In genomic region chr3:119508172-119508845, GRCh38 we compare ENCODE assay signal across 13 cellular contexts. TPM values are rescaled to one million over a fixed set of nuclear protein-coding genes. Genes with fewer than 3 reads are reported as not detected.
DNase-seq lines count a peak whose midpoint lies in the region; ATAC-seq, FAIRE-seq and TF ChIP-seq lines count a peak whose summit lies in the region.
"Had no signal": no experiment of that assay in that cellular context is flagged by ENCODE, and none has a peak within 500 bp of the region (broad histone marks: within the 10 kb centered on the region; RNA-seq: fewer than 3 reads in every experiment).

No MANE protein-coding gene starts in this region.

- H3K4me3 ChIP-seq in HepG2 (replicated peaks in 1 of 3; ENCODE audit: insufficient read depth in 1 of 3, low read depth in 2 of 3, low read length in 3 of 3): no peak overlapping the region
- no peak overlapping the region for H3K4me3 ChIP-seq in right cardiac atrium (ENCODE audit: low read length)

- H3K27me3 ChIP-seq in HepG2 (ENCODE audit: control insufficient read depth in 1 of 2, insufficient read depth in 2 of 2, low read length in 2 of 2) (no peaks in the 10 kb centered on the region), right cardiac atrium (ENCODE audit: control insufficient read depth, insufficient read depth) (no peaks in the 10 kb centered on the region)

- H3K4me1 ChIP-seq in HepG2 (ENCODE audit: insufficient read depth, low read length): peaks cover 10% of the 10 kb centered on the region
- H3K4me1 ChIP-seq in right cardiac atrium (ENCODE audit: control insufficient read depth, insufficient read depth, low read length): peaks cover 3% of the 10 kb centered on the region

- H3K27ac Mint-ChIP-seq in activated naive CD4-positive, alpha-beta T cell treated with anti-CD3 and anti-CD28 coated beads, Interleukin-2, amount 50 U/mL, for 72 hours: peak overlapping the region; percentile 52 to 92
- H3K27ac Mint-ChIP-seq: mesothelial cell of epicardium had no signal

- no peak for TF ChIP-seq EP300 in HepG2 (IDR thresholded peaks at IDR 0.05; ENCODE audit: low read depth in 2 of 2, low read length in 2 of 2)
- TF ChIP-seq EP300 in HepG2 (CRISPR knock-in tag; IDR thresholded peaks at IDR 0.05; ENCODE audit: borderline replicate concordance): no peak

- POLR2A ChIA-PET in HepG2 (lab: Yijun Ruan, JAX): interaction anchor here (1.6 kb wide), 1 partner anchor 10 kb away, joined by 4 read pairs; the partner anchor contains the start of gene TIMMDC1

- TF ChIP-seq CTCF in GM10266 (IDR thresholded peaks at IDR 0.05; ENCODE audit: control insufficient read depth, insufficient read depth, low read depth, missing control alignments): no peak
- no peak for TF ChIP-seq CTCF in HepG2 (CRISPR knock-in tag; IDR thresholded peaks at IDR 0.05)

- WGBS in HepG2 (ENCODE audit: low lambda C conversion rate): 89% methylated on average over 1 of the region's 1 CpG
- 68% methylated on average over 1 of the region's 1 CpG for WGBS in right cardiac atrium

- BruUV-seq in HepG2 (replicated peaks; lab: Mats Ljungman, UMichigan): no TSS peak

- H3K79me2 ChIP-seq in HepG2 (ENCODE audit: insufficient read depth, low read length): no peaks in the 10 kb centered on the region

- ATAC-seq in GM19351 (IDR thresholded peaks at IDR 0.05; ENCODE audit: unreplicated experiment) (peak; percentile 65), HG03378 (IDR thresholded peaks at IDR 0.05; ENCODE audit: unreplicated experiment) (peak; percentile 78), HepG2 (no peak), right cardiac atrium (no peak)
- peak; percentile 79 to 87 for ATAC-seq in activated naive CD4-positive, alpha-beta T cell treated with anti-CD3 and anti-CD28 coated beads, Interleukin-2, amount 50 U/mL, for 72 hours

- no peak for TF ChIP-seq POLR2A in HepG2 (IDR thresholded peaks at IDR 0.05; ENCODE audit: insufficient read depth in 1 of 2, low read depth in 2 of 2, low read length in 2 of 2)

- peak; percentile 11 for DNase-seq in GM10266 (ENCODE audit: extremely low spot score)
- no peak for DNase-seq in activated naive CD4-positive, alpha-beta T cell treated with anti-CD3 and anti-CD28 coated beads, Interleukin-2, amount 50 U/mL, for 72 hours (ENCODE audit: low spot score in 2 of 2)
- no peak for DNase-seq in COLO668 (lab: John Stamatoyannopoulos, UW; ENCODE audit: unreplicated experiment)
- no peak for DNase-seq in HepG2 (ENCODE audit: low spot score)
- no peak for DNase-seq in right cardiac atrium
- no peak for DNase-seq in NCI-H1436 treated with DMSO at 0.1 percent for 48 hours (lab: John Stamatoyannopoulos, UW)
- DNase-seq: dermis blood vessel endothelial cell, head of caudate nucleus, NCI-H2107, SK-N-SH had no signal

- in situ Hi-C loops in HepG2 (cut with HindIII; ENCODE audit: extremely low pct_ligation_motif_present, low pct_unique_long_range_greater_than_20kb): no loop called here

- H3K9me3 Mint-ChIP-seq in activated naive CD4-positive, alpha-beta T cell treated with anti-CD3 and anti-CD28 coated beads, Interleukin-2, amount 50 U/mL, for 72 hours: no peaks in the 10 kb centered on the region
- H3K9me3 Mint-ChIP-seq: mesothelial cell of epicardium had no signal

- H3K9ac ChIP-seq in HepG2 (ENCODE audit: insufficient read depth, low read depth, low read length): no peak overlapping the region
- H3K9ac ChIP-seq: SK-N-SH had no signal

- H3K27ac ChIP-seq in HepG2 (ENCODE audit: extremely low read length, insufficient read depth, low read length) (no peak overlapping the region), right cardiac atrium (ENCODE audit: low read length) (no peak overlapping the region)

- peaks cover 19 to 42% of the 10 kb centered on the region in 2 donors for H3K36me3 Mint-ChIP-seq in activated naive CD4-positive, alpha-beta T cell treated with anti-CD3 and anti-CD28 coated beads, Interleukin-2, amount 50 U/mL, for 72 hours

- CTCF ChIA-PET in HepG2 (lab: Yijun Ruan, JAX; ENCODE audit: low intra/inter-chr PET ratio, low total read pairs): no interaction called here

- no peak overlapping the region for H3K4me2 ChIP-seq in HepG2 (ENCODE audit: low read depth, low read length)
- H3K4me2 ChIP-seq: SK-N-SH had no signal

- H3K9me3 ChIP-seq in HepG2 (ENCODE audit: low read length) (no peaks in the 10 kb centered on the region), right cardiac atrium (ENCODE audit: control insufficient read depth, low read length) (no peaks in the 10 kb centered on the region)
- H3K9me3 ChIP-seq: SK-N-SH had no signal

- H4K20me1 ChIP-seq in HepG2 (ENCODE audit: insufficient read depth, low read length): no peaks in the 10 kb centered on the region

- H2AFZ ChIP-seq in HepG2 (ENCODE audit: low read length): no peak overlapping the region

- H3K36me3 ChIP-seq in HepG2 (replicated peaks in 1 of 2; ENCODE audit: control insufficient read depth in 1 of 2, insufficient read depth in 2 of 2, low read length in 2 of 2): peaks cover 2 to 36% of the 10 kb centered on the region in 2 experiments; a peak in 3 of 5 replicates

- no peak for TF ChIP-seq RAD21 in HepG2 (CRISPR knock-in tag; IDR thresholded peaks at IDR 0.05)

- no peak for FAIRE-seq in HepG2 (lab: Jason Lieb, UNC)

- intact Hi-C loops in HepG2 (cut with micrococcal nuclease; ENCODE audit: unreplicated experiment): no loop called here
- intact Hi-C loops in right cardiac atrium (cut with DNase I): no loop called here

RNA-seq across cellular contexts. Expression of gene TIMMDC1, which starts 10.0 kb away (rescaled TPM):
- 10 to 100 TPM; 54.9 to 79.2 TPM for total RNA-seq in activated naive CD4-positive, alpha-beta T cell treated with anti-CD3 and anti-CD28 coated beads, Interleukin-2, amount 50 U/mL, for 72 hours
- total RNA-seq in HepG2 (2016; rRNA removed; fragmentation: Illumina TruSeq; extraction: Trizol): 77.8 and 78.2 TPM in 2 replicates
- total RNA-seq in HepG2 (2016; cell fraction: cytosol; rRNA removed; fragmentation: Illumina TruSeq; extraction: Trizol; ENCODE audit: low read depth): 22.6 and 30.9 TPM in 2 replicates
- 79.0 and 81.0 TPM in 2 replicates for total RNA-seq in HepG2 (2016; cell fraction: insoluble cytoplasmic fraction; rRNA removed; fragmentation: Illumina TruSeq; extraction: Trizol)
- 54.0 and 62.0 TPM in 2 replicates for total RNA-seq in HepG2 (2016; cell fraction: membrane; rRNA removed; fragmentation: Illumina TruSeq; extraction: Trizol)
- 45.2 and 47.9 TPM in 2 replicates for total RNA-seq in HepG2 (2016; cell fraction: nucleus; rRNA removed; fragmentation: Illumina TruSeq; extraction: Trizol)
- polyA plus RNA-seq in HepG2 (2011; rRNA removed): 41.9 and 50.0 TPM in 2 replicates
- 40.2 and 43.5 TPM in 2 replicates for polyA plus RNA-seq in HepG2 (2011; cell fraction: cytosol; rRNA removed)
- 46.3 and 51.0 TPM in 2 replicates for polyA plus RNA-seq in HepG2 (2011; cell fraction: nucleus; rRNA removed)
- polyA plus RNA-seq in HepG2 (2012): 37.3 and 63.6 TPM in 2 replicates
- polyA plus RNA-seq in HepG2 (2016; cell fraction: cytosol; fragmentation: Illumina TruSeq; extraction: Trizol; ENCODE audit: low read depth): 30.9 and 42.2 TPM in 2 replicates
- 74.7 and 81.2 TPM in 2 replicates for polyA plus RNA-seq in HepG2 (2016; cell fraction: insoluble cytoplasmic fraction; fragmentation: Illumina TruSeq; extraction: Trizol; ENCODE audit: low read depth)
- 45.4 and 51.3 TPM in 2 replicates for polyA plus RNA-seq in HepG2 (2016; cell fraction: membrane; fragmentation: Illumina TruSeq; extraction: Trizol; ENCODE audit: low read depth)
- polyA plus RNA-seq in HepG2 (2016; cell fraction: nucleus; fragmentation: Illumina TruSeq; extraction: Trizol; ENCODE audit: insufficient read depth, low read depth): 89.5 and 98.9 TPM in 2 replicates
- polyA minus RNA-seq in HepG2 (2011; rRNA and poly(A)+ RNA removed; ENCODE audit: low replicate concordance): 49.3 and 54.0 TPM in 2 replicates
- 21.8 and 22.8 TPM in 2 replicates for polyA minus RNA-seq in HepG2 (2011; cell fraction: cytosol; rRNA and poly(A)+ RNA removed)
- polyA minus RNA-seq in HepG2 (2011; cell fraction: nucleus; rRNA and poly(A)+ RNA removed): 29.0 and 29.6 TPM in 2 replicates
- total RNA-seq in right cardiac atrium: 100 to 1,000 TPM; 205 to 254 (median 232) TPM
- 146 TPM for polyA plus RNA-seq in right cardiac atrium

RNA-seq across cellular contexts. Expression of gene POGLUT1, which starts 39.5 kb away (rescaled TPM):
- total RNA-seq in activated naive CD4-positive, alpha-beta T cell treated with anti-CD3 and anti-CD28 coated beads, Interleukin-2, amount 50 U/mL, for 72 hours: 10 to 100 TPM in 1 of 2 donors, 1 to 10 TPM in 1; 8.3 to 16.9 TPM
- 14.2 and 22.9 TPM in 2 replicates for total RNA-seq in HepG2 (2016; rRNA removed; fragmentation: Illumina TruSeq; extraction: Trizol)
- 4.3 and 4.4 TPM in 2 replicates for total RNA-seq in HepG2 (2016; cell fraction: cytosol; rRNA removed; fragmentation: Illumina TruSeq; extraction: Trizol; ENCODE audit: low read depth)
- total RNA-seq in HepG2 (2016; cell fraction: insoluble cytoplasmic fraction; rRNA removed; fragmentation: Illumina TruSeq; extraction: Trizol): 13.2 and 23.1 TPM in 2 replicates
- 7.0 and 8.7 TPM in 2 replicates for total RNA-seq in HepG2 (2016; cell fraction: membrane; rRNA removed; fragmentation: Illumina TruSeq; extraction: Trizol)
- 31.6 and 36.9 TPM in 2 replicates for total RNA-seq in HepG2 (2016; cell fraction: nucleus; rRNA removed; fragmentation: Illumina TruSeq; extraction: Trizol)
- 12.9 and 15.3 TPM in 2 replicates for polyA plus RNA-seq in HepG2 (2011; rRNA removed)
- 5.0 and 9.4 TPM in 2 replicates for polyA plus RNA-seq in HepG2 (2011; cell fraction: cytosol; rRNA removed)
- 11.8 and 15.2 TPM in 2 replicates for polyA plus RNA-seq in HepG2 (2011; cell fraction: nucleus; rRNA removed)
- 10.8 and 13.8 TPM in 2 replicates for polyA plus RNA-seq in HepG2 (2012)
- 1.1 and 1.2 TPM in 2 replicates for polyA plus RNA-seq in HepG2 (2016; cell fraction: cytosol; fragmentation: Illumina TruSeq; extraction: Trizol; ENCODE audit: low read depth)
- polyA plus RNA-seq in HepG2 (2016; cell fraction: insoluble cytoplasmic fraction; fragmentation: Illumina TruSeq; extraction: Trizol; ENCODE audit: low read depth): 8.9 and 10.3 TPM in 2 replicates
- 2.7 TPM in 2 replicates for polyA plus RNA-seq in HepG2 (2016; cell fraction: membrane; fragmentation: Illumina TruSeq; extraction: Trizol; ENCODE audit: low read depth)
- 46.4 and 46.8 TPM in 2 replicates for polyA plus RNA-seq in HepG2 (2016; cell fraction: nucleus; fragmentation: Illumina TruSeq; extraction: Trizol; ENCODE audit: insufficient read depth, low read depth)
- polyA minus RNA-seq in HepG2 (2011; rRNA and poly(A)+ RNA removed; ENCODE audit: low replicate concordance): 13.9 and 23.0 TPM in 2 replicates
- polyA minus RNA-seq in HepG2 (2011; cell fraction: cytosol; rRNA and poly(A)+ RNA removed): 9.5 and 12.0 TPM in 2 replicates
- 25.5 and 34.2 TPM in 2 replicates for polyA minus RNA-seq in HepG2 (2011; cell fraction: nucleus; rRNA and poly(A)+ RNA removed)
- 10 to 100 TPM in 1 of 4 donors, 1 to 10 TPM in 3; 5.9 to 14.1 (median 7.6) TPM for total RNA-seq in right cardiac atrium
- polyA plus RNA-seq in right cardiac atrium: 4.5 TPM

RNA-seq across cellular contexts. Expression of gene TMEM39A, which starts 44.9 kb away (rescaled TPM):
- total RNA-seq in activated naive CD4-positive, alpha-beta T cell treated with anti-CD3 and anti-CD28 coated beads, Interleukin-2, amount 50 U/mL, for 72 hours: 10 to 100 TPM; 42.8 to 56.9 TPM
- total RNA-seq in HepG2 (2016; rRNA removed; fragmentation: Illumina TruSeq; extraction: Trizol): 32.9 and 55.8 TPM in 2 replicates
- total RNA-seq in HepG2 (2016; cell fraction: cytosol; rRNA removed; fragmentation: Illumina TruSeq; extraction: Trizol; ENCODE audit: low read depth): 8.2 and 8.7 TPM in 2 replicates
- 38.1 and 61.6 TPM in 2 replicates for total RNA-seq in HepG2 (2016; cell fraction: insoluble cytoplasmic fraction; rRNA removed; fragmentation: Illumina TruSeq; extraction: Trizol)
- 24.4 and 26.5 TPM in 2 replicates for total RNA-seq in HepG2 (2016; cell fraction: membrane; rRNA removed; fragmentation: Illumina TruSeq; extraction: Trizol)
- total RNA-seq in HepG2 (2016; cell fraction: nucleus; rRNA removed; fragmentation: Illumina TruSeq; extraction: Trizol): 75.1 and 80.5 TPM in 2 replicates
- 56.8 and 64.9 TPM in 2 replicates for polyA plus RNA-seq in HepG2 (2011; rRNA removed)
- 31.1 and 36.5 TPM in 2 replicates for polyA plus RNA-seq in HepG2 (2011; cell fraction: cytosol; rRNA removed)
- polyA plus RNA-seq in HepG2 (2011; cell fraction: nucleus; rRNA removed): 66.0 and 77.3 TPM in 2 replicates
- 37.2 and 41.2 TPM in 2 replicates for polyA plus RNA-seq in HepG2 (2012)
- polyA plus RNA-seq in HepG2 (2016; cell fraction: cytosol; fragmentation: Illumina TruSeq; extraction: Trizol; ENCODE audit: low read depth): 2.9 and 4.2 TPM in 2 replicates
- 23.9 and 28.6 TPM in 2 replicates for polyA plus RNA-seq in HepG2 (2016; cell fraction: insoluble cytoplasmic fraction; fragmentation: Illumina TruSeq; extraction: Trizol; ENCODE audit: low read depth)
- polyA plus RNA-seq in HepG2 (2016; cell fraction: membrane; fragmentation: Illumina TruSeq; extraction: Trizol; ENCODE audit: low read depth): 5.2 and 8.6 TPM in 2 replicates
- polyA plus RNA-seq in HepG2 (2016; cell fraction: nucleus; fragmentation: Illumina TruSeq; extraction: Trizol; ENCODE audit: insufficient read depth, low read depth): 64.5 and 65.7 TPM in 2 replicates
- polyA minus RNA-seq in HepG2 (2011; rRNA and poly(A)+ RNA removed; ENCODE audit: low replicate concordance): 97.7 and 216 TPM in 2 replicates
- polyA minus RNA-seq in HepG2 (2011; cell fraction: cytosol; rRNA and poly(A)+ RNA removed): 41.0 and 43.9 TPM in 2 replicates
- 122 and 140 TPM in 2 replicates for polyA minus RNA-seq in HepG2 (2011; cell fraction: nucleus; rRNA and poly(A)+ RNA removed)
- total RNA-seq in right cardiac atrium: 10 to 100 TPM; 18.4 to 36.0 (median 24.3) TPM
- polyA plus RNA-seq in right cardiac atrium: 6.7 TPM

RNA-seq across cellular contexts. Expression of gene CD80, which starts 51.1 kb away (rescaled TPM):
- 1 to 10 TPM in 1 of 2 donors, under 1 TPM in 1; 0.80 to 1.2 TPM for total RNA-seq in activated naive CD4-positive, alpha-beta T cell treated with anti-CD3 and anti-CD28 coated beads, Interleukin-2, amount 50 U/mL, for 72 hours
- total RNA-seq in HepG2 (2016; rRNA removed; fragmentation: Illumina TruSeq; extraction: Trizol) (not detected in 2 replicates), right cardiac atrium (under 1 TPM in 3 of 4 donors, not detected in 1; 0.17 to 0.54 (median 0.26) TPM)
- not detected in 2 replicates for total RNA-seq in HepG2 (2016; cell fraction: cytosol; rRNA removed; fragmentation: Illumina TruSeq; extraction: Trizol; ENCODE audit: low read depth)
- not detected in 2 replicates for total RNA-seq in HepG2 (2016; cell fraction: insoluble cytoplasmic fraction; rRNA removed; fragmentation: Illumina TruSeq; extraction: Trizol)
- not detected in 2 replicates for total RNA-seq in HepG2 (2016; cell fraction: membrane; rRNA removed; fragmentation: Illumina TruSeq; extraction: Trizol)
- total RNA-seq in HepG2 (2016; cell fraction: nucleus; rRNA removed; fragmentation: Illumina TruSeq; extraction: Trizol): not detected in 2 replicates
- polyA plus RNA-seq in HepG2 (2011; rRNA removed) (not detected in 2 replicates), right cardiac atrium (0.14 TPM)
- not detected in 2 replicates for polyA plus RNA-seq in HepG2 (2011; cell fraction: cytosol; rRNA removed)
- not detected in 2 replicates for polyA plus RNA-seq in HepG2 (2011; cell fraction: nucleus; rRNA removed)
- not detected in 2 replicates for polyA plus RNA-seq in HepG2 (2012)
- polyA plus RNA-seq in HepG2 (2016; cell fraction: cytosol; fragmentation: Illumina TruSeq; extraction: Trizol; ENCODE audit: low read depth): not detected in 2 replicates
- polyA plus RNA-seq in HepG2 (2016; cell fraction: insoluble cytoplasmic fraction; fragmentation: Illumina TruSeq; extraction: Trizol; ENCODE audit: low read depth): not detected in 2 replicates
- polyA plus RNA-seq in HepG2 (2016; cell fraction: membrane; fragmentation: Illumina TruSeq; extraction: Trizol; ENCODE audit: low read depth): not detected in 2 replicates
- polyA plus RNA-seq in HepG2 (2016; cell fraction: nucleus; fragmentation: Illumina TruSeq; extraction: Trizol; ENCODE audit: insufficient read depth, low read depth): not detected in 2 replicates
- not detected in 2 replicates for polyA minus RNA-seq in HepG2 (2011; rRNA and poly(A)+ RNA removed; ENCODE audit: low replicate concordance)
- not detected in 2 replicates for polyA minus RNA-seq in HepG2 (2011; cell fraction: cytosol; rRNA and poly(A)+ RNA removed)
- not detected in 2 replicates for polyA minus RNA-seq in HepG2 (2011; cell fraction: nucleus; rRNA and poly(A)+ RNA removed)
- total RNA-seq: mesothelial cell of epicardium had no signal
- polyA plus RNA-seq: SK-N-SH had no signal

Comparison
In these comparisons a context has a peak if more than half of its experiments do, and no peak if none do; other contexts are left out.
1. ATAC-seq: peak in GM19351 (single experiment), HG03378 (single experiment) and activated naive CD4-positive, alpha-beta T cell treated with anti-CD3 and anti-CD28 coated beads, Interleukin-2, amount 50 U/mL, for 72 hours (2 of 2); none in HepG2 (single experiment) and right cardiac atrium (0 of 2).